1 cellular context compared by ENCODE assay signal in the genomic region with DNA sequence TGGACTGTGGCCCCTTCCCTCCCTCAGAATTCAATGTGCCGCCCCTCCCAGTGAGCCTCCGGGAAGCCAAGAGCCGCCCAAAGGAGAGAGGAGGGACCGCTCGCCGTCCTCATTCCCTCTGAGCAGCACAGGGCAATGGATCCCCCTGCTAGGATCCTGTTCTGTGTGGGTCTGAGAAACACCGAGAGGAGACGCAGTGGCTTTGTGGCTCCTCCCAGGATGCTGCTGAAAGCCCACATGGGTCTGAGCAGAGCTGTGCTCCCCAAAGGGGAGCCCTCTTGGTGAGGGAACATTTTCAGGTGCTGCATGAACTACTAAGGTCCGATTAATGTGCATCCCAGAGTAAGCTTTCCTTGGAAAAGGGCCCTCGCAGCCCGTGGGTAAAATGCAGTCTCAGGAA.
TF ChIP-seq lines count a peak whose summit lies in the region.

No MANE protein-coding gene starts in this region.

TF ChIP-seq in GM23338, 12 proteins besides CTCF, POLR2A, EP300 and RAD21 (continued from another document):
- TF ChIP-seq CREB1 (CRISPR knock-in tag; IDR thresholded peaks at IDR 0.05; ENCODE audit: low read depth), result no peak
- TF ChIP-seq ZNF331 (CRISPR knock-in tag; IDR thresholded peaks at IDR 0.05; ENCODE audit: low read depth), result no peak
